Comparison of ENCODE assay signal across 1 cellular context in the genomic region with DNA sequence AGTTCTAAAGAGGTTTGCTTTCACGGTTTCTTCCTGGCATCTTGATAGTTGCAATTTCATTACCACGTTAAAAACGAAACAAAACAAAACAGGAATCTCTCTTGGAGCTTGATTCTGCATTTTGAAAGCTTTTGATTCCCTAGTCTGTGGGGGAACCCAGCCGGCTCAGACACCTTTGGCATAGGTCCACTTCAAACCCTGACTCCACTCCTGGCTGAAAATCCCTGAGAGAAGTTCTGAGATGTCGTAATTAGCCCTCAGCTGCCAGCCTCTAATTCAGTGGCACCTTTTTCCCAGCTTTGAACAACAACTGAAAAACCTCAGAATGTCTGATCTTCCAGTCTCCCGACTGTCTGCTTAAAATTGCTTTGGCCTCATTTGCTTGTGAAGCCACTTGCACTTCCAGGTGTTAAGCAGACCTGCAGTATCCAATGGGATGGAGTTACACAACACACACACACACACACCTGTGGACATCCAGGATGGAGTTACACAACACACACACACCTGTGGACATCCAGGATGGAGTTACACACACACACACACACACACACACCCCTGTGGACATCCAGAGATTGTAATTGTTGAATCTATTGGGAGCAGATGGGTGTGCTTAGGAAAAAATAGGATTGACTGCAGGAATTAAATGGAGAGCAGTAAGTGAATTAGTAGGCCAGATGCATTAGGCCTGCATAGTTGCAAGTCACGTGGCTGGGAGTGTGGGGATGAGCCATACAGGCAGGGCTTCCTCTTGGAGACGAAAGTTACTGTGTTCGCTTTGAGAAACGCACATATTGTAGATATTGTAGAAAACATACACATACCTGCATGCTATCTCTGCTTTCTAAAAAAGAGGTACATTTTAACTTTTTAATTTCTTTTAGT.
TF ChIP-seq lines count a peak whose summit lies in the region.

No MANE protein-coding gene starts in this region.

TF ChIP-seq in GM12878, 131 proteins besides CTCF, POLR2A, EP300 and RAD21:
- TF ChIP-seq GABPA (IDR thresholded peaks at IDR 0.05; ENCODE audit: low read depth) = no peak
- no peak for TF ChIP-seq STAT3 (IDR thresholded peaks at IDR 0.05; ENCODE audit: low read depth, low read length)
- TF ChIP-seq JUNB (IDR thresholded peaks at IDR 0.05) = no peak
- TF ChIP-seq MYB (IDR thresholded peaks at IDR 0.05; ENCODE audit: borderline replicate concordance, low read depth, low read length) = no peak
- TF ChIP-seq, protein P1, sequence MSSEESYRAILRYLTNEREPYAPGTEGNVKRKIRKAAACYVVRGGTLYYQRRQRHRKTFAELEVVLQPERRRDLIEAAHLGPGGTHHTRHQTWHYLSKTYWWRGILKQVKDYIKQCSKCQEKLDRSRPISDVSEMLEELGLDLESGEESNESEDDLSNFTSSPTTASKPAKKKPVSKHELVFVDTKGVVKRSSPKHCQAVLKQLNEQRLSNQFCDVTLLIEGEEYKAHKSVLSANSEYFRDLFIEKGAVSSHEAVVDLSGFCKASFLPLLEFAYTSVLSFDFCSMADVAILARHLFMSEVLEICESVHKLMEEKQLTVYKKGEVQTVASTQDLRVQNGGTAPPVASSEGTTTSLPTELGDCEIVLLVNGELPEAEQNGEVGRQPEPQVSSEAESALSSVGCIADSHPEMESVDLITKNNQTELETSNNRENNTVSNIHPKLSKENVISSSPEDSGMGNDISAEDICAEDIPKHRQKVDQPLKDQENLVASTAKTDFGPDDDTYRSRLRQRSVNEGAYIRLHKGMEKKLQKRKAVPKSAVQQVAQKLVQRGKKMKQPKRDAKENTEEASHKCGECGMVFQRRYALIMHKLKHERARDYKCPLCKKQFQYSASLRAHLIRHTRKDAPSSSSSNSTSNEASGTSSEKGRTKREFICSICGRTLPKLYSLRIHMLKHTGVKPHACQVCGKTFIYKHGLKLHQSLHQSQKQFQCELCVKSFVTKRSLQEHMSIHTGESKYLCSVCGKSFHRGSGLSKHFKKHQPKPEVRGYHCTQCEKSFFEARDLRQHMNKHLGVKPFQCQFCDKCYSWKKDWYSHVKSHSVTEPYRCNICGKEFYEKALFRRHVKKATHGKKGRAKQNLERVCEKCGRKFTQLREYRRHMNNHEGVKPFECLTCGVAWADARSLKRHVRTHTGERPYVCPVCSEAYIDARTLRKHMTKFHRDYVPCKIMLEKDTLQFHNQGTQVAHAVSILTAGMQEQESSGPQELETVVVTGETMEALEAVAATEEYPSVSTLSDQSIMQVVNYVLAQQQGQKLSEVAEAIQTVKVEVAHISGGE (CRISPR knock-in tag; IDR thresholded peaks at IDR 0.05) = no peak
- TF ChIP-seq NFXL1 (IDR thresholded peaks at IDR 0.05; ENCODE audit: borderline replicate concordance) = no peak
- no peak for TF ChIP-seq TBL1XR1 (IDR thresholded peaks at IDR 0.05; ENCODE audit: low read depth, low read length)
- TF ChIP-seq GATAD2B (conservative IDR thresholded peaks at IDR 0.05; ENCODE audit: low read depth) = no peak
- TF ChIP-seq RAD51 (IDR thresholded peaks at IDR 0.05) = no peak
- TF ChIP-seq FOXK2 (IDR thresholded peaks at IDR 0.05) = no peak
- no peak for TF ChIP-seq KDM1A (IDR thresholded peaks at IDR 0.05; ENCODE audit: borderline replicate concordance)
- TF ChIP-seq, protein P2, sequence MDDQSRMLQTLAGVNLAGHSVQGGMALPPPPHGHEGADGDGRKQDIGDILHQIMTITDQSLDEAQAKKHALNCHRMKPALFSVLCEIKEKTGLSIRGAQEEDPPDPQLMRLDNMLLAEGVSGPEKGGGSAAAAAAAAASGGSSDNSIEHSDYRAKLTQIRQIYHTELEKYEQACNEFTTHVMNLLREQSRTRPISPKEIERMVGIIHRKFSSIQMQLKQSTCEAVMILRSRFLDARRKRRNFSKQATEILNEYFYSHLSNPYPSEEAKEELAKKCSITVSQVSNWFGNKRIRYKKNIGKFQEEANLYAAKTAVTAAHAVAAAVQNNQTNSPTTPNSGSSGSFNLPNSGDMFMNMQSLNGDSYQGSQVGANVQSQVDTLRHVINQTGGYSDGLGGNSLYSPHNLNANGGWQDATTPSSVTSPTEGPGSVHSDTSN (IDR thresholded peaks at IDR 0.05; ENCODE audit: insufficient replicate concordance, low read depth, low read length) = no peak
- no peak for TF ChIP-seq IKZF1 (conservative IDR thresholded peaks at IDR 0.05)
TF ChIP-seq in GM12878: peak in this region for 0.
